17 cellular contexts compared by ENCODE assay signal in genomic region chr2:96105994-96106393, GRCh38. TPM values are rescaled to one million over a fixed set of nuclear protein-coding genes. Genes with fewer than 3 reads are reported as not detected.
DNase-seq lines count a peak whose midpoint lies in the region; ATAC-seq, FAIRE-seq and TF ChIP-seq lines count a peak whose summit lies in the region.
"Had no signal": no experiment of that assay in that cellular context is flagged by ENCODE, and none has a peak within 500 bp of the region (broad histone marks: within the 10 kb centered on the region; RNA-seq: fewer than 3 reads in every experiment).

No MANE protein-coding gene starts in this region.

- TF ChIP-seq CTCF in CD14-positive monocyte (IDR thresholded peaks at IDR 0.05) (no peak), H1 (IDR thresholded peaks at IDR 0.05; ENCODE audit: control extremely low read depth in 1 of 3, insufficient read depth in 1 of 3, low read depth in 1 of 3, low read length in 3 of 3) (no peak), sigmoid colon (IDR thresholded peaks at IDR 0.05) (no peak), right lobe of liver (IDR thresholded peaks at IDR 0.05) (no peak)

- H2AFZ ChIP-seq in H1 (ENCODE audit: low read length), result no peak overlapping the region

- peaks cover 2% of the 10 kb centered on the region; the same call in 1 of the 2 replicates for H3K23me2 ChIP-seq in H1 (ENCODE audit: low read depth, low read length)

- no peak overlapping the region for H3K4me2 ChIP-seq in H1 (ENCODE audit: insufficient read depth in 1 of 2, low read depth in 2 of 2, low read length in 2 of 2)
- H3K4me2 ChIP-seq: BLaER1 had no signal

- no peaks in the 10 kb centered on the region for H3K4me1 Mint-ChIP-seq in activated naive CD4-positive, alpha-beta T cell treated with anti-CD3 and anti-CD28 coated beads for 36 hours (ENCODE audit: low read depth)
- no peaks in the 10 kb centered on the region for H3K4me1 Mint-ChIP-seq in activated naive CD4-positive, alpha-beta T cell treated with anti-CD3 and anti-CD28 coated beads, Interleukin-2, amount 10 ng/mL, durations not matched to agents 7 days and 5 days
- peaks cover 13% of the 10 kb centered on the region for H3K4me1 Mint-ChIP-seq in CD14-positive monocyte

- no peak overlapping the region for H3K23ac ChIP-seq in H1 (ENCODE audit: insufficient read length)

- H3K56ac ChIP-seq in H1 (replicated peaks; ENCODE audit: insufficient read length, low read depth, low read length), result no peak overlapping the region

- H3K9me3 Mint-ChIP-seq in activated naive CD4-positive, alpha-beta T cell treated with anti-CD3 and anti-CD28 coated beads for 36 hours, result peaks cover 12% of the 10 kb centered on the region
- H3K9me3 Mint-ChIP-seq in activated naive CD4-positive, alpha-beta T cell treated with anti-CD3 and anti-CD28 coated beads, Interleukin-2, amount 10 ng/mL, durations not matched to agents 7 days and 5 days, result peaks cover 13% of the 10 kb centered on the region
- H3K9me3 Mint-ChIP-seq in CD14-positive monocyte, result peaks cover 13 to 27% (median 21%) of the 10 kb centered on the region in 7 donors

- no peak for TF ChIP-seq POLR2A in H1 (IDR thresholded peaks at IDR 0.05; ENCODE audit: control extremely low read depth in 1 of 2, low read depth in 2 of 2, low read length in 2 of 2)
- no peak for TF ChIP-seq POLR2A in sigmoid colon (IDR thresholded peaks at IDR 0.05)
- TF ChIP-seq POLR2A in right lobe of liver (IDR thresholded peaks at IDR 0.05), result no peak

- CTCF ChIA-PET in activated naive CD4-positive, alpha-beta T cell treated with anti-CD3 and anti-CD28 coated beads for 36 hours (lab: Charles Lee), result interaction anchor here (1.6 kb wide), 1 partner anchor 13 kb away, joined by 5 read pairs; no protein-coding TSS in a partner anchor
- CTCF ChIA-PET in activated naive CD4-positive, alpha-beta T cell treated with anti-CD3 and anti-CD28 coated beads, Interleukin-2, amount 10 ng/mL, durations not matched to agents 7 days and 5 days (lab: Charles Lee), result interaction anchor here (1.2 kb wide), 1 partner anchor 84 kb away, joined by 3 read pairs; no protein-coding TSS in a partner anchor
- CTCF ChIA-PET in H1 (lab: Charles Lee; ENCODE audit: partially characterized antibody), result interaction anchor here (0.9 to 7.2 kb wide), 2 partner anchors 10 to 17 kb away, joined by 3 to 61 read pairs; partner anchors contain the start of gene ADRA2B

- H3K27me3 ChIP-seq in H1 (replicated peaks in 1 of 4; ENCODE audit: control insufficient read depth in 3 of 4, extremely low read depth in 1 of 4, insufficient read depth in 3 of 4, low read length in 3 of 4), result no peaks in the 10 kb centered on the region
- H3K27me3 ChIP-seq in sigmoid colon, result peaks cover 0 to 5% (median 0%) of the 10 kb centered on the region in 3 donors
- H3K27me3 ChIP-seq in right lobe of liver, result no peaks in the 10 kb centered on the region
- H3K27me3 ChIP-seq: BLaER1 had no signal

- H3K4me1 ChIP-seq in H1 (replicated peaks in 1 of 4; ENCODE audit: control insufficient read depth in 3 of 4, insufficient read depth in 4 of 4, low read length in 3 of 4) (peaks cover 0 to 25% (median 16%) of the 10 kb centered on the region in 4 experiments; a peak in 6 of 7 replicates), sigmoid colon (peaks cover 0 to 11% (median 3%) of the 10 kb centered on the region in 4 donors), right lobe of liver (no peaks in the 10 kb centered on the region)

- WGBS in H1 (ENCODE audit: extremely low coverage in 1 of 2, insufficient coverage in 1 of 2, insufficient read length in 1 of 2, insufficient replicate concordance in 2 of 2, low coverage in 1 of 2, low lambda C conversion rate in 2 of 2, missing lambda C conversion rate in 1 of 2), 2 experiments, result 95% methylated on average over 2 of the region's 2 CpGs; no CpG with 5 or more reads in 1 of the 2 experiments
- 91 to 95% methylated on average over 2 of the region's 2 CpGs for WGBS in sigmoid colon, 2 donors
- WGBS in right lobe of liver (ENCODE audit: insufficient coverage, low coverage, low lambda C conversion rate, missing lambda C conversion rate), result 82% methylated on average over 2 of the region's 2 CpGs

- no peak overlapping the region for H2BK20ac ChIP-seq in H1 (ENCODE audit: low read length)

- no peak for FAIRE-seq in H1 (lab: Jason Lieb, UNC)

- H4K91ac ChIP-seq in H1 (replicated peaks; ENCODE audit: insufficient read length, low read length), result no peak overlapping the region

- H3K79me2 ChIP-seq in H1 (ENCODE audit: control insufficient read depth in 1 of 2, insufficient read depth in 2 of 2, low read length in 2 of 2), result no peaks in the 10 kb centered on the region

- peaks cover 4 to 11% of the 10 kb centered on the region in 2 experiments for H3K9me3 ChIP-seq in H1 (ENCODE audit: insufficient read depth in 2 of 2, low read depth in 1 of 2, low read length in 1 of 2)
- H3K9me3 ChIP-seq in sigmoid colon, result peaks cover 0 to 18% (median 7%) of the 10 kb centered on the region in 4 donors
- H3K9me3 ChIP-seq in right lobe of liver, result no peaks in the 10 kb centered on the region

- H2AK5ac ChIP-seq in H1 (ENCODE audit: low read depth, low read length), result no peak overlapping the region

- H3K36me3 Mint-ChIP-seq in activated naive CD4-positive, alpha-beta T cell treated with anti-CD3 and anti-CD28 coated beads for 36 hours (ENCODE audit: low read depth), result peaks cover 2% of the 10 kb centered on the region
- no peaks in the 10 kb centered on the region for H3K36me3 Mint-ChIP-seq in activated naive CD4-positive, alpha-beta T cell treated with anti-CD3 and anti-CD28 coated beads, Interleukin-2, amount 10 ng/mL, durations not matched to agents 7 days and 5 days
- H3K36me3 Mint-ChIP-seq in CD14-positive monocyte, result no peaks in the 10 kb centered on the region
- H3K36me3 Mint-ChIP-seq: CD4-positive, CD25-positive, alpha-beta regulatory T cell had no signal

- no peak overlapping the region for H2BK12ac ChIP-seq in H1 (ENCODE audit: low read depth, low read length)

- no peak overlapping the region for H4K5ac ChIP-seq in H1 (ENCODE audit: insufficient read length, low read depth, low read length)

- POLR2A ChIA-PET in H1 (lab: Charles Lee; ENCODE audit: partially characterized antibody), result interaction anchor here (0.6 to 2.3 kb wide), 2 partner anchors 11 to 107 kb away, joined by 3 to 6 read pairs; partner anchors contain the start of gene ADRA2B

- H3K4me3 ChIP-seq in H1 (ENCODE audit: extremely low read depth in 1 of 4, insufficient read depth in 2 of 4, low read depth in 3 of 4, low read length in 4 of 4) (no peak overlapping the region), sigmoid colon (no peak overlapping the region), right lobe of liver (no peak overlapping the region)
- H3K4me3 ChIP-seq: BLaER1 had no signal

- TF ChIP-seq EP300 in H1 (IDR thresholded peaks at IDR 0.05; ENCODE audit: borderline replicate concordance in 1 of 2, low read depth in 2 of 2, low read length in 2 of 2) (no peak), sigmoid colon (IDR thresholded peaks at IDR 0.05) (no peak)

- H2BK5ac ChIP-seq in H1 (ENCODE audit: low read depth, low read length), result no peak overlapping the region

- no peak for ATAC-seq in right lobe of liver

- H3K27ac Mint-ChIP-seq in activated naive CD4-positive, alpha-beta T cell treated with anti-CD3 and anti-CD28 coated beads for 36 hours, result no peak overlapping the region
- no peak overlapping the region for H3K27ac Mint-ChIP-seq in activated naive CD4-positive, alpha-beta T cell treated with anti-CD3 and anti-CD28 coated beads, Interleukin-2, amount 10 ng/mL, durations not matched to agents 7 days and 5 days
- H3K27ac Mint-ChIP-seq in CD14-positive monocyte, result no peak overlapping the region
- H3K27ac Mint-ChIP-seq: CD4-positive, CD25-positive, alpha-beta regulatory T cell; HFFc6 had no signal

- no peaks in the 10 kb centered on the region for H3K27me3 Mint-ChIP-seq in activated naive CD4-positive, alpha-beta T cell treated with anti-CD3 and anti-CD28 coated beads for 36 hours (ENCODE audit: low read depth)
- H3K27me3 Mint-ChIP-seq in activated naive CD4-positive, alpha-beta T cell treated with anti-CD3 and anti-CD28 coated beads, Interleukin-2, amount 10 ng/mL, durations not matched to agents 7 days and 5 days, result peaks cover 34% of the 10 kb centered on the region
- peaks cover 4 to 16% (median 8%) of the 10 kb centered on the region in 3 donors for H3K27me3 Mint-ChIP-seq in CD14-positive monocyte (ENCODE audit: low read depth in 3 of 3)

- no peak for TF ChIP-seq RAD21 in H1 (IDR thresholded peaks at IDR 0.05 in 1 of 2, conservative IDR thresholded peaks at IDR 0.05 in 1 of 2; ENCODE audit: low read depth in 2 of 2, low read length in 2 of 2)

- no peak overlapping the region for H3K27ac ChIP-seq in H1 (ENCODE audit: low read depth, low read length)
- no peak overlapping the region for H3K27ac ChIP-seq in sigmoid colon
- H3K27ac ChIP-seq in right lobe of liver, result no peak overlapping the region
- H3K27ac ChIP-seq: BLaER1, HL-60 had no signal

- H2BK15ac ChIP-seq in H1 (ENCODE audit: low read length), result peak overlapping the region; percentile 61; the same call in 1 of the 2 replicates

- intact Hi-C loops in activated naive CD4-positive, alpha-beta T cell treated with anti-CD3 and anti-CD28 coated beads for 36 hours (cut with micrococcal nuclease), result no loop called here
- intact Hi-C loops in CD14-positive monocyte (cut with micrococcal nuclease) (no loop called here), sigmoid colon (cut with DNase I) (no loop called here), right lobe of liver (cut with DNase I) (no loop called here)

- peak; percentile 0 for DNase-seq in activated naive CD4-positive, alpha-beta T cell treated with anti-CD3 and anti-CD28 coated beads for 36 hours
- no peak for DNase-seq in activated naive CD4-positive, alpha-beta T cell treated with anti-CD3 and anti-CD28 coated beads, Interleukin-2, amount 10 ng/mL, durations not matched to agents 7 days and 5 days
- peak; percentile 21 for DNase-seq in CD14-positive monocyte (ENCODE audit: low spot score)
- no peak for DNase-seq in H1 (ENCODE audit: low read depth in 1 of 2, low spot score in 2 of 2)
- peak; percentile 17 for DNase-seq in sigmoid colon
- no peak for DNase-seq in iPS-NIHi7 (ENCODE audit: extremely low spot score)
- DNase-seq in right lobe of liver, result no peak
- DNase-seq: 8988T; AML-193; CD4-positive, CD25-positive, alpha-beta regulatory T cell; DMS53; GF-D8; HCEC 1CT; HFFc6 had no signal

- no peak overlapping the region for H3K9ac ChIP-seq in H1 (replicated peaks in 1 of 4; ENCODE audit: extremely low read depth in 1 of 4, low read depth in 3 of 4, low read length in 3 of 4)
- H3K9ac ChIP-seq: BLaER1 had no signal

- H4K8ac ChIP-seq in H1 (ENCODE audit: extremely low read depth, insufficient read depth, low read length), result no peak overlapping the region

- H3K4ac ChIP-seq in H1 (replicated peaks; ENCODE audit: insufficient read length, low read depth, low read length), result no peak overlapping the region

- H3K36me3 ChIP-seq in H1 (ENCODE audit: control insufficient read depth in 2 of 4, insufficient read depth in 4 of 4, low read length in 3 of 4) (no peaks in the 10 kb centered on the region), sigmoid colon (no peaks in the 10 kb centered on the region), right lobe of liver (no peaks in the 10 kb centered on the region)
- H3K36me3 ChIP-seq: BLaER1 had no signal

- no peak overlapping the region for H3K4me3 Mint-ChIP-seq in activated naive CD4-positive, alpha-beta T cell treated with anti-CD3 and anti-CD28 coated beads for 36 hours
- H3K4me3 Mint-ChIP-seq in activated naive CD4-positive, alpha-beta T cell treated with anti-CD3 and anti-CD28 coated beads, Interleukin-2, amount 10 ng/mL, durations not matched to agents 7 days and 5 days, result no peak overlapping the region
- H3K4me3 Mint-ChIP-seq in CD14-positive monocyte, result no peak overlapping the region
- H3K4me3 Mint-ChIP-seq: CD4-positive, CD25-positive, alpha-beta regulatory T cell; HFFc6 had no signal

- H3K79me1 ChIP-seq in H1 (ENCODE audit: low read depth, low read length), result no peaks in the 10 kb centered on the region

- H3K18ac ChIP-seq in H1 (ENCODE audit: extremely low read depth, low read length), result no peak overlapping the region

- no peak overlapping the region for H3K14ac ChIP-seq in H1 (ENCODE audit: insufficient read length)

- H4K20me1 ChIP-seq in H1 (replicated peaks in 1 of 2; ENCODE audit: control insufficient read depth in 1 of 2, insufficient read depth in 2 of 2, low read length in 2 of 2), result no peaks in the 10 kb centered on the region
- H4K20me1 ChIP-seq: BLaER1 had no signal

- no peak overlapping the region for H2BK120ac ChIP-seq in H1 (replicated peaks; ENCODE audit: low read depth, low read length)

RNA-seq across cellular contexts. Expression of gene ADRA2B, which starts 10.4 kb away (rescaled TPM):
- total RNA-seq in activated naive CD4-positive, alpha-beta T cell treated with anti-CD3 and anti-CD28 coated beads for 36 hours, result under 1 TPM; 0.52 TPM
- polyA plus RNA-seq in CD14-positive monocyte (not detected), H1 (2011; rRNA removed) (5.8 and 8.3 TPM in 2 replicates), sigmoid colon (under 1 TPM in 2 of 3 donors, not detected in 1; under 0.01 to 0.54 TPM)
- 6.5 and 6.6 TPM in 2 replicates for total RNA-seq in H1 (2021; fragmentation: NEBNext Ultra II Directional; extraction: Animal tissue kit (Norgen Biotek cat#: 25700))
- polyA plus RNA-seq in H1 (2011; cell fraction: cytosol; rRNA removed), result 6.6 TPM
- polyA plus RNA-seq in H1 (2011; cell fraction: nucleus; rRNA removed), result 14.4 TPM
- polyA plus RNA-seq in H1 (2012, experiment 1 of 2), result 3.3 to 6.4 TPM (median 5.3 TPM) in 4 replicates
- polyA plus RNA-seq in H1 (2012, experiment 2 of 2), result 4.8 TPM
- polyA plus RNA-seq in H1 (2013, experiment 1 of 2), result 3.7 TPM
- polyA plus RNA-seq in H1 (2013, experiment 2 of 2), result 4.0 TPM
- polyA minus RNA-seq in H1 (2011; rRNA and poly(A)+ RNA removed), result 4.4 and 4.9 TPM in 2 replicates
- 6.7 TPM for polyA minus RNA-seq in H1 (2011; cell fraction: cytosol; rRNA and poly(A)+ RNA removed)
- 6.8 TPM for polyA minus RNA-seq in H1 (2011; cell fraction: nucleus; rRNA and poly(A)+ RNA removed)
- total RNA-seq in sigmoid colon (1 to 10 TPM in 2 of 4 donors, under 1 TPM in 2; 0.49 to 1.4 (median 0.83) TPM), right lobe of liver (1 to 10 TPM; 1.7 to 8.1 (median 3.2) TPM)
- total RNA-seq: H4, HFFc6 had no signal
- polyA plus RNA-seq: CD4-positive, CD25-positive, alpha-beta regulatory T cell had no signal

RNA-seq across cellular contexts. Expression of gene ASTL, which starts 32.3 kb away (rescaled TPM):
- total RNA-seq in activated naive CD4-positive, alpha-beta T cell treated with anti-CD3 and anti-CD28 coated beads for 36 hours, result 1 to 10 TPM; 2.5 to 2.6 TPM
- polyA plus RNA-seq in CD14-positive monocyte, result not detected
- total RNA-seq in H1 (2021; fragmentation: NEBNext Ultra II Directional; extraction: Animal tissue kit (Norgen Biotek cat#: 25700)), result 0.60 and 0.75 TPM in 2 replicates
- polyA plus RNA-seq in H1 (2011; rRNA removed), result 1.4 and 2.2 TPM in 2 replicates
- 1.4 TPM for polyA plus RNA-seq in H1 (2011; cell fraction: cytosol; rRNA removed)
- polyA plus RNA-seq in H1 (2011; cell fraction: nucleus; rRNA removed), result 2.5 TPM
- 0.28 to 1.2 TPM (median 0.73 TPM) in 4 replicates for polyA plus RNA-seq in H1 (2012, experiment 1 of 2)
- 0.54 TPM for polyA plus RNA-seq in H1 (2012, experiment 2 of 2)
- polyA plus RNA-seq in H1 (2013, experiment 1 of 2), result 0.67 TPM
- polyA plus RNA-seq in H1 (2013, experiment 2 of 2), result 0.46 TPM
- polyA minus RNA-seq in H1 (2011; rRNA and poly(A)+ RNA removed), result 1.2 and 1.6 TPM in 2 replicates
- 1.8 TPM for polyA minus RNA-seq in H1 (2011; cell fraction: cytosol; rRNA and poly(A)+ RNA removed)
- polyA minus RNA-seq in H1 (2011; cell fraction: nucleus; rRNA and poly(A)+ RNA removed), result 1.8 TPM
- not detected for total RNA-seq in sigmoid colon
- under 1 TPM in 1 of 3 donors, not detected in 2; 0.36 TPM for polyA plus RNA-seq in sigmoid colon
- total RNA-seq in right lobe of liver, result not detected
- total RNA-seq: H4 had no signal

RNA-seq across cellular contexts. Expression of gene DUSP2, which starts 39.2 kb away (rescaled TPM):
- total RNA-seq in activated naive CD4-positive, alpha-beta T cell treated with anti-CD3 and anti-CD28 coated beads for 36 hours, result 100 to 1,000 TPM; 429 to 463 TPM
- polyA plus RNA-seq in CD14-positive monocyte (10 to 100 TPM; 48.4 to 66.1 TPM), H1 (2011; rRNA removed) (10.4 and 11.7 TPM in 2 replicates), sigmoid colon (10 to 100 TPM in 1 of 3 donors, 1 to 10 TPM in 2; 1.2 to 17.4 (median 1.2) TPM)
- total RNA-seq in H1 (2021; fragmentation: NEBNext Ultra II Directional; extraction: Animal tissue kit (Norgen Biotek cat#: 25700)), result 8.7 and 10.1 TPM in 2 replicates
- polyA plus RNA-seq in H1 (2011; cell fraction: cytosol; rRNA removed), result 8.4 TPM
- polyA plus RNA-seq in H1 (2011; cell fraction: nucleus; rRNA removed), result 21.7 TPM
- polyA plus RNA-seq in H1 (2012, experiment 1 of 2), result 5.9 to 8.2 TPM (median 7.6 TPM) in 4 replicates
- 9.0 TPM for polyA plus RNA-seq in H1 (2012, experiment 2 of 2)
- 3.6 TPM for polyA plus RNA-seq in H1 (2013, experiment 1 of 2)
- polyA plus RNA-seq in H1 (2013, experiment 2 of 2), result 3.2 TPM
- 5.5 and 5.9 TPM in 2 replicates for polyA minus RNA-seq in H1 (2011; rRNA and poly(A)+ RNA removed)
- 5.7 TPM for polyA minus RNA-seq in H1 (2011; cell fraction: cytosol; rRNA and poly(A)+ RNA removed)
- polyA minus RNA-seq in H1 (2011; cell fraction: nucleus; rRNA and poly(A)+ RNA removed), result 26.8 TPM
- total RNA-seq in sigmoid colon (1 to 10 TPM in 3 of 4 donors, not detected in 1; 2.5 to 6.7 (median 3.0) TPM), right lobe of liver (1 to 10 TPM in 5 of 6 experiments, under 1 TPM in 1; 0.44 to 2.5 (median 1.2) TPM)

Comparison
In these comparisons a context has a peak if more than half of its experiments do, and no peak if none do; other contexts are left out.
1. DNase-seq: peak in activated naive CD4-positive, alpha-beta T cell treated with anti-CD3 and anti-CD28 coated beads for 36 hours (single experiment), CD14-positive monocyte (single experiment) and sigmoid colon (single experiment); none in activated naive CD4-positive, alpha-beta T cell treated with anti-CD3 and anti-CD28 coated beads, Interleukin-2, amount 10 ng/mL, durations not matched to agents 7 days and 5 days (single experiment), H1 (0 of 2), iPS-NIHi7 (single experiment) and right lobe of liver (0 of 3).
2. RNA of gene DUSP2, which starts 39.2 kb away (total RNA-seq): 429 to 463 TPM in activated naive CD4-positive, alpha-beta T cell treated with anti-CD3 and anti-CD28 coated beads for 36 hours; 8.7 to 10.1 TPM in H1, 2.5 to 6.7 TPM in sigmoid colon and 0.44 to 2.5 TPM in right lobe of liver; every median in the first group is over 10 times any median in the second.